In the genomic region with DNA sequence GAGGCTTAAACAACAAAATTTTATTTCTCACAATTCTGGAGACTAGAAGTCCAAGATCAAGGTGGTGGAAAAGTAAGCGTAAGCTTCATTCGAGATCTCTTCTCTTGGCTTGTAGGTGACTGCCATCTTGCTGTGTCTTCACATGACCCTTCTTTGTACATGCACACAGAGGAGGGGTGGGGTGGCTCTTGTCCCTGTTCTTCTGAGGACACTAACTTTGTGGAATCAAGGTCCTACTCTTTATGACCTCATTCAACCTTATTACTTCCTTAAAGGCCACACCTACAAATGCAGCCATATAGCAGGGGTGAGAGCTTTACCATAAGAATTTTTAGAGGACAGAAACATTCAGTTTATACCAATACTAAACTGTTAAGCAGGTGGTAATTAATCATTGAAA, we compare ENCODE assay signal across 30 cellular contexts.
"Had no signal": no experiment of that assay in that cellular context is flagged by ENCODE, and none has a peak within 500 bp of the region (broad histone marks: within the 10 kb centered on the region; RNA-seq: fewer than 3 reads in every experiment).

No MANE protein-coding gene starts in this region.

- H3K36me3 ChIP-seq: ovary, right lobe of liver, sigmoid colon, spleen, suprapubic skin, tibial artery, upper lobe of left lung, vagina had no signal

- H3K9ac ChIP-seq: parathyroid adenoma had no signal

- H3K27ac ChIP-seq: ovary, parathyroid adenoma, psoas muscle, right lobe of liver, sigmoid colon, spleen, suprapubic skin, testis, tibial artery, upper lobe of left lung, vagina had no signal

- DNase-seq: naive thymus-derived CD8-positive, alpha-beta T cell; nephron progenitor cell; occipital lobe; ovary; posterior cingulate gyrus; psoas muscle; right cardiac atrium; right lobe of liver; sigmoid colon; spleen; stimulated activated CD4-positive, alpha-beta T cell treated with anti-CD3 and anti-CD28 coated beads, Interleukin-12 subunit alpha, Interleukin-12 subunit beta, amount 100 ng/mL, for 4 hours; stimulated activated CD4-positive, alpha-beta T cell treated with anti-CD3 and anti-CD28 coated beads, Interleukin-1b, Interleukin-23, amount 100 ng/mL, for 48 hours; stimulated activated CD4-positive, alpha-beta T cell treated with anti-CD3 and anti-CD28 coated beads, Interleukin-4, amount 100 ng/mL, for 1 hour; stimulated activated CD4-positive, alpha-beta T cell treated with anti-CD3 and anti-CD28 coated beads, Interleukin-4, amount 100 ng/mL, for 4 hours; stimulated activated CD8-positive, alpha-beta memory T cell treated with anti-CD3 and anti-CD28 coated beads, Interleukin-4, amount 100 ng/mL, for 48 hours; stimulated activated naive CD4-positive, alpha-beta T cell; stimulated activated naive CD8-positive, alpha-beta T cell treated with anti-CD3 and anti-CD28 coated beads, Interleukin-15, amount 100 ng/mL, for 72 hours; stimulated activated naive CD8-positive, alpha-beta T cell treated with anti-CD3 and anti-CD28 coated beads, Interleukin-15, Interleukin-2, amounts not matched to agents 100 U/mL and 50 U/mL, for 24 hours; substantia nigra; testis; tibial artery; trophoblast cell; upper lobe of left lung had no signal

- H3K9me3 ChIP-seq: ovary, psoas muscle, right lobe of liver, sigmoid colon, spleen, suprapubic skin, testis, tibial artery, upper lobe of left lung, vagina had no signal

- FAIRE-seq: urothelium cell line had no signal

- ATAC-seq: naive thymus-derived CD8-positive, alpha-beta T cell; natural killer cell treated with Interleukin-12 subunit alpha and Interleukin-12 subunit beta and Interleukin-15 and Interleukin-18, amount 100 ng/mL, for 72 hours; psoas muscle; right cardiac atrium; right lobe of liver; stimulated activated memory B cell treated with anti-CD40 and anti-IgM and Interleukin-4, amounts not matched to agents 10 μg/mL and 1 μg/mL and 100 μg/mL, for 72 hours; stimulated activated naive CD8-positive, alpha-beta T cell treated with anti-CD3 and anti-CD28 coated beads, Interleukin-15, amount 100 ng/mL, for 72 hours; stimulated activated naive CD8-positive, alpha-beta T cell treated with anti-CD3 and anti-CD28 coated beads, Interleukin-15, Interleukin-2, amounts not matched to agents 100 U/mL and 50 U/mL, for 24 hours had no signal

- H3K4me3 ChIP-seq: ovary, psoas muscle, right lobe of liver, sigmoid colon, smooth muscle cell, spleen, suprapubic skin, testis, tibial artery, upper lobe of left lung, vagina had no signal

- H3K27me3 ChIP-seq: ovary, right lobe of liver, sigmoid colon, spleen, suprapubic skin, testis, tibial artery, upper lobe of left lung, vagina had no signal

- H3K4me1 ChIP-seq: parathyroid adenoma, psoas muscle, right lobe of liver, sigmoid colon, spleen, suprapubic skin, testis, tibial artery, upper lobe of left lung, vagina had no signal
